8 cellular contexts compared by ENCODE assay signal in genomic region chr11:63888170-63889086, GRCh38. TPM values are rescaled to one million over a fixed set of nuclear protein-coding genes. Genes with fewer than 3 reads are reported as not detected.
A peak's percentile ranks its signal among the peaks of the same experiment; 100 is the strongest.
DNase-seq lines count a peak whose midpoint lies in the region; ATAC-seq, FAIRE-seq and TF ChIP-seq lines count a peak whose summit lies in the region.

No MANE protein-coding gene starts in this region.

- no TSS peak for BruUV-seq in GM12878 (replicated peaks; lab: Mats Ljungman, UMichigan)

- 37% methylated on average over 23 of the region's 25 CpGs for WGBS in GM12878 (ENCODE audit: insufficient coverage, insufficient replicate concordance, low lambda C conversion rate, missing lambda C conversion rate)

- ATAC-seq in GM19438 (IDR thresholded peaks at IDR 0.05; ENCODE audit: low read depth, unreplicated experiment), result peak; percentile 82
- ATAC-seq in GM12878, result peak; percentile 83
- no peak for ATAC-seq in GM21360 (IDR thresholded peaks at IDR 0.05; ENCODE audit: unreplicated experiment)

- FAIRE-seq in GM12878 (lab: Jason Lieb, UNC), result peak; percentile 84

- no peak for TF ChIP-seq RAD21 in GM12878 (IDR thresholded peaks at IDR 0.05; ENCODE audit: insufficient read depth, low read depth, low read length)

- no peaks in the 10 kb centered on the region for H3K9me3 ChIP-seq in GM12878 (replicated peaks; ENCODE audit: control insufficient read depth, insufficient read depth, low read length)

- H3K79me2 ChIP-seq in KMS-11 (ENCODE audit: insufficient read depth, low read depth) (peaks cover 40% of the 10 kb centered on the region; the same call in 1 of the 2 replicates), GM12878 (ENCODE audit: control insufficient read depth, insufficient read depth, low read length) (peaks cover 45% of the 10 kb centered on the region)

- RAD21 ChIA-PET in GM12878 (lab: Charles Lee; ENCODE audit: unreplicated experiment), result interaction anchor here (0.6 kb wide), 2 partner anchors 86 to 324 kb away, joined by 3 read pairs; partner anchors contain the start of gene COX8A

- H3K4me1 ChIP-seq in KMS-11 (ENCODE audit: low read depth, poor library complexity, severe bottlenecking), result peaks cover 73% of the 10 kb centered on the region
- peaks cover 32% of the 10 kb centered on the region for H3K4me1 ChIP-seq in GM12878 (ENCODE audit: control insufficient read depth, insufficient read depth, low read length)

- H3K27ac ChIP-seq in KMS-11 (peak overlapping the region; percentile 50; the same call in 1 of the 2 replicates), GM12878 (ENCODE audit: control insufficient read depth, insufficient read depth) (peak overlapping the region; percentile 85)

- H3K9ac ChIP-seq in KMS-11 (no peak overlapping the region), GM12878 (ENCODE audit: control insufficient read depth, insufficient read depth, low read length) (peak overlapping the region; percentile 65; the same call in 1 of the 2 replicates)

- H3K36me3 ChIP-seq in BJ (ENCODE audit: control insufficient read depth, insufficient read depth, low read length), result peaks cover 2% of the 10 kb centered on the region; the same call in 1 of the 2 replicates
- no peaks in the 10 kb centered on the region for H3K36me3 ChIP-seq in KMS-11 (ENCODE audit: insufficient read depth)
- H3K36me3 ChIP-seq in GM12878 (ENCODE audit: control insufficient read depth in 2 of 2, insufficient read depth in 2 of 2, low read length in 1 of 2), result peaks cover 11 to 20% of the 10 kb centered on the region in 2 experiments; a peak in 3 of 4 replicates

- SMC1A ChIA-PET in GM12878 (lab: Charles Lee; ENCODE audit: uncharacterized antibody, unreplicated experiment), result interaction anchor here (1.5 kb wide), 2 partner anchors 16 to 52 kb away, joined by 3 to 8 read pairs; no protein-coding TSS in a partner anchor

- H3K4me2 ChIP-seq in KMS-11 (peak overlapping the region; percentile 93), GM12878 (ENCODE audit: control insufficient read depth, insufficient read depth) (peak overlapping the region; percentile 78)

- H3K4me3 ChIP-seq in BJ (ENCODE audit: low read depth, low read length) (peak overlapping the region; percentile 15), KMS-11 (IDR thresholded peaks at IDR 0.05; ENCODE audit: insufficient read depth, low read depth, low read length) (no peak overlapping the region), GM12878 (peak overlapping the region; percentile 37; the same call in 1 of the 2 replicates)

- H2AFZ ChIP-seq in KMS-11 (ENCODE audit: low read depth) (no peak overlapping the region), GM12878 (ENCODE audit: control insufficient read depth, low read depth, low read length) (peak overlapping the region; percentile 35)

- in situ Hi-C loops in GM12878 (cut with MboI), result no loop called here

- H3K27me3 ChIP-seq in BJ (ENCODE audit: control insufficient read depth, insufficient read depth, low read length) (no peaks in the 10 kb centered on the region), KMS-11 (ENCODE audit: insufficient read depth, low read depth) (no peaks in the 10 kb centered on the region), GM12878 (replicated peaks in 1 of 2; ENCODE audit: control insufficient read depth in 2 of 2, insufficient read depth in 2 of 2, low read length in 1 of 2) (no peaks in the 10 kb centered on the region)

- TF ChIP-seq CTCF in BJ (IDR thresholded peaks at IDR 0.05; ENCODE audit: insufficient read depth, low read depth, low read length) (no peak), KMS-11 (conservative IDR thresholded peaks at IDR 0.05; ENCODE audit: low read depth, low read length) (no peak), GM12878 (IDR thresholded peaks at IDR 0.05 in 2 of 3, conservative IDR thresholded peaks at IDR 0.05 in 1 of 3; ENCODE audit: control insufficient read depth in 2 of 3, extremely low read depth in 1 of 3, insufficient read depth in 1 of 3, low read depth in 3 of 3, low read length in 3 of 3) (no peak)

- CTCF ChIA-PET in BJ (lab: Yijun Ruan, JAX) (interaction anchor here (0.5 to 2.0 kb wide), 5 partner anchors 13 to 26 kb away, joined by 3 to 6 read pairs (median 4); no protein-coding TSS in a partner anchor), GM12878 (lab: Yijun Ruan, JAX) (interaction anchor here (1.3 to 1.4 kb wide), 2 partner anchors 11 to 120 kb away, joined by 3 to 6 read pairs; partner anchors contain the start of gene ZFTA)

- 0 out of 2 replicates have a peak, but pooled peaks have one; percentile 41 for TF ChIP-seq POLR2A in GM12878 (IDR thresholded peaks at IDR 0.05; ENCODE audit: low read depth, low read length)

- POLR2A ChIA-PET in BJ (lab: Charles Lee) (no interaction called here), GM12878 (lab: Charles Lee) (interaction anchor here (0.6 kb wide), 1 partner anchor 244 kb away, joined by 3 read pairs; no protein-coding TSS in a partner anchor)

- H4K20me1 ChIP-seq in KMS-11 (ENCODE audit: insufficient read depth), result peaks cover 15% of the 10 kb centered on the region; the same call in 1 of the 2 replicates
- no peaks in the 10 kb centered on the region; the same call in 1 of the 2 replicates for H4K20me1 ChIP-seq in GM12878 (ENCODE audit: control insufficient read depth, insufficient read depth)

- intact Hi-C loops in GM12878 (cut with micrococcal nuclease; ENCODE audit: unreplicated experiment), result no loop called here

- TF ChIP-seq EP300 in GM12878 (IDR thresholded peaks at IDR 0.05; ENCODE audit: borderline replicate concordance in 1 of 2, control insufficient read depth in 1 of 2, low read depth in 2 of 2, low read length in 2 of 2), result no peak

- DNase-seq in BJ (ENCODE audit: low read depth) (no peak), T-helper 9 cell (peak; percentile 67), GM12878 (ENCODE audit: low read depth, low spot score) (no peak), kidney glomerular epithelial cell (lab: John Stamatoyannopoulos, UW) (peak; percentile 64)
- DNase-seq in stimulated activated CD4-positive, alpha-beta T cell treated with anti-CD3 and anti-CD28 coated beads, Interleukin-2, amount 100 ng/mL, for 4 hours (ENCODE audit: low read depth), result peak; percentile 47

RNA-seq across cellular contexts. Expression of gene RCOR2, which starts 28.5 kb away (rescaled TPM):
- polyA plus RNA-seq in BJ (2011; rRNA removed) (1.6 and 2.5 TPM in 2 replicates), GM12878 (2011; rRNA removed) (0.07 and 0.11 TPM in 2 replicates), GM12878 (2014; fragmentation: Illumina TruSeq; extraction: Trizol) (0.06 and 0.10 TPM in 2 replicates), GM12878 (2014; fragmentation: Nextera tagmentation; extraction: Ambion mirVana) (not detected), GM12878 (2014; rRNA removed) (0.23 and 0.32 TPM in 2 replicates), GM12878 (2016; fragmentation: Nextera tagmentation; extraction: Ambion mirVana) (not detected)
- polyA minus RNA-seq in BJ (2011; rRNA and poly(A)+ RNA removed), result 1.9 and 2.1 TPM in 2 replicates
- 0.40 and 0.81 TPM in 2 replicates for total RNA-seq in GM12878 (2013; cell fraction: nucleolus; rRNA removed)
- total RNA-seq in GM12878 (2014; rRNA removed) (0.05 and 0.17 TPM in 2 replicates), GM12878 (2014; rRNA removed; fragmentation: Illumina TruSeq; extraction: Trizol) (0.09 TPM in 1 of 2 replicates, not detected in the other), GM12878 (2021) (0.16 and 0.28 TPM in 2 replicates)
- polyA plus RNA-seq in GM12878 (2011; ENCODE audit: low read depth), result not detected
- polyA plus RNA-seq in GM12878 (2011; cell fraction: cytosol; rRNA removed), result 0.18 TPM in 2 replicates
- polyA plus RNA-seq in GM12878 (2011; cell fraction: nucleus; rRNA removed), result 0.31 and 0.66 TPM in 2 replicates
- 0.15 and 0.16 TPM in 2 replicates for polyA plus RNA-seq in GM12878 (2012)
- 0.07 TPM in 1 of 2 replicates, not detected in the other for polyA minus RNA-seq in GM12878 (2011; rRNA and poly(A)+ RNA removed)
- not detected in 2 replicates for polyA minus RNA-seq in GM12878 (2011; cell fraction: cytosol; rRNA and poly(A)+ RNA removed)
- 0.12 TPM in 1 of 2 replicates, not detected in the other for polyA minus RNA-seq in GM12878 (2011; cell fraction: nucleus; rRNA and poly(A)+ RNA removed)

RNA-seq across cellular contexts. Expression of gene MARK2, which starts 49.5 kb away (rescaled TPM):
- 11.1 and 13.8 TPM in 2 replicates for polyA plus RNA-seq in BJ (2011; rRNA removed)
- 13.8 and 14.1 TPM in 2 replicates for polyA minus RNA-seq in BJ (2011; rRNA and poly(A)+ RNA removed)
- 23.7 and 26.6 TPM in 2 replicates for total RNA-seq in GM12878 (2013; cell fraction: nucleolus; rRNA removed)
- total RNA-seq in GM12878 (2014; rRNA removed), result 10.7 and 14.8 TPM in 2 replicates
- total RNA-seq in GM12878 (2014; rRNA removed; fragmentation: Illumina TruSeq; extraction: Trizol), result 9.3 and 9.7 TPM in 2 replicates
- 29.5 and 30.0 TPM in 2 replicates for total RNA-seq in GM12878 (2021)
- polyA plus RNA-seq in GM12878 (2011; ENCODE audit: low read depth), result 7.8 TPM
- 11.3 and 14.5 TPM in 2 replicates for polyA plus RNA-seq in GM12878 (2011; rRNA removed)
- 13.9 and 15.3 TPM in 2 replicates for polyA plus RNA-seq in GM12878 (2011; cell fraction: cytosol; rRNA removed)
- 21.1 and 29.6 TPM in 2 replicates for polyA plus RNA-seq in GM12878 (2011; cell fraction: nucleus; rRNA removed)
- polyA plus RNA-seq in GM12878 (2012), result 12.7 and 13.2 TPM in 2 replicates
- polyA plus RNA-seq in GM12878 (2014; fragmentation: Illumina TruSeq; extraction: Trizol), result 13.6 and 16.1 TPM in 2 replicates
- polyA plus RNA-seq in GM12878 (2014; fragmentation: Nextera tagmentation; extraction: Ambion mirVana), result under 1 TPM; 0.19 to 0.40 TPM
- 20.2 and 22.2 TPM in 2 replicates for polyA plus RNA-seq in GM12878 (2014; rRNA removed)
- polyA plus RNA-seq in GM12878 (2016; fragmentation: Nextera tagmentation; extraction: Ambion mirVana), result 10 to 100 TPM in 1 of 2 experiments, 1 to 10 TPM in 1; 4.1 to 11.9 TPM
- polyA minus RNA-seq in GM12878 (2011; rRNA and poly(A)+ RNA removed), result 20.0 and 24.5 TPM in 2 replicates
- 14.2 and 16.5 TPM in 2 replicates for polyA minus RNA-seq in GM12878 (2011; cell fraction: cytosol; rRNA and poly(A)+ RNA removed)
- 8.9 and 19.0 TPM in 2 replicates for polyA minus RNA-seq in GM12878 (2011; cell fraction: nucleus; rRNA and poly(A)+ RNA removed)

RNA-seq across cellular contexts. Expression of gene NAA40, which starts 50.4 kb away (rescaled TPM):
- polyA plus RNA-seq in BJ (2011; rRNA removed) (10.8 and 16.1 TPM in 2 replicates), GM12878 (2011; rRNA removed) (16.3 and 22.4 TPM in 2 replicates), GM12878 (2014; fragmentation: Illumina TruSeq; extraction: Trizol) (31.6 and 31.7 TPM in 2 replicates), GM12878 (2014; fragmentation: Nextera tagmentation; extraction: Ambion mirVana) (1 to 10 TPM; 4.8 to 6.0 TPM), GM12878 (2014; rRNA removed) (24.7 and 24.8 TPM in 2 replicates), GM12878 (2016; fragmentation: Nextera tagmentation; extraction: Ambion mirVana) (10 to 100 TPM; 21.9 to 23.5 TPM)
- 4.9 and 6.5 TPM in 2 replicates for polyA minus RNA-seq in BJ (2011; rRNA and poly(A)+ RNA removed)
- total RNA-seq in GM12878 (2013; cell fraction: nucleolus; rRNA removed), result 57.1 and 59.5 TPM in 2 replicates
- total RNA-seq in GM12878 (2014; rRNA removed) (16.4 and 17.5 TPM in 2 replicates), GM12878 (2014; rRNA removed; fragmentation: Illumina TruSeq; extraction: Trizol) (18.0 and 19.1 TPM in 2 replicates), GM12878 (2021) (25.0 and 25.7 TPM in 2 replicates)
- polyA plus RNA-seq in GM12878 (2011; ENCODE audit: low read depth), result 11.0 TPM
- polyA plus RNA-seq in GM12878 (2011; cell fraction: cytosol; rRNA removed), result 28.8 and 33.0 TPM in 2 replicates
- polyA plus RNA-seq in GM12878 (2011; cell fraction: nucleus; rRNA removed), result 47.3 and 63.9 TPM in 2 replicates
- 14.0 and 14.5 TPM in 2 replicates for polyA plus RNA-seq in GM12878 (2012)
- 16.7 and 32.3 TPM in 2 replicates for polyA minus RNA-seq in GM12878 (2011; rRNA and poly(A)+ RNA removed)
- polyA minus RNA-seq in GM12878 (2011; cell fraction: cytosol; rRNA and poly(A)+ RNA removed), result 4.5 and 6.1 TPM in 2 replicates
- polyA minus RNA-seq in GM12878 (2011; cell fraction: nucleus; rRNA and poly(A)+ RNA removed), result 16.4 and 29.7 TPM in 2 replicates

Comparison
In these comparisons a context has a peak if more than half of its experiments do, and no peak if none do; other contexts are left out.
1. DNase-seq: peak in T-helper 9 cell (single experiment), kidney glomerular epithelial cell (single experiment) and stimulated activated CD4-positive, alpha-beta T cell treated with anti-CD3 and anti-CD28 coated beads, Interleukin-2, amount 100 ng/mL, for 4 hours (single experiment); none in BJ (single experiment) and GM12878 (single experiment).